ENCODE assay signal across 11 cellular contexts in genomic region chr12:48972213-48973021, GRCh38. TPM values are rescaled to one million over a fixed set of nuclear protein-coding genes. Genes with fewer than 3 reads are reported as not detected.
DNase-seq lines count a peak whose midpoint lies in the region; ATAC-seq and TF ChIP-seq lines count a peak whose summit lies in the region.
"Had no signal": no experiment of that assay in that cellular context is flagged by ENCODE, and none has a peak within 500 bp of the region (broad histone marks: within the 10 kb centered on the region; RNA-seq: fewer than 3 reads in every experiment).

No MANE protein-coding gene starts in this region.

- H3K27me3 Mint-ChIP-seq in CD8-positive, alpha-beta memory T cell = peaks cover 30 to 34% of the 10 kb centered on the region in 2 donors
- peaks cover 30 to 33% of the 10 kb centered on the region in 2 donors for H3K27me3 Mint-ChIP-seq in CD4-positive, alpha-beta memory T cell

- H3K36me3 Mint-ChIP-seq in CD8-positive, alpha-beta memory T cell = peaks cover 0 to 2% (median 0%) of the 10 kb centered on the region in 3 donors
- no peaks in the 10 kb centered on the region for H3K36me3 Mint-ChIP-seq in CD4-positive, alpha-beta memory T cell
- H3K36me3 Mint-ChIP-seq: activated naive CD4-positive, alpha-beta T cell treated with anti-CD3 and anti-CD28 coated beads, Interleukin-2, amount 50 U/mL, for 24 hours; IgD-negative memory B cell had no signal

- no peak for TF ChIP-seq EP300 in suprapubic skin (IDR thresholded peaks at IDR 0.05)

- 23% methylated on average over 13 of the region's 25 CpGs for WGBS in suprapubic skin

- H3K27ac ChIP-seq in CD8-positive, alpha-beta memory T cell (ENCODE audit: low read depth, low read length) = no peak overlapping the region
- no peak overlapping the region for H3K27ac ChIP-seq in suprapubic skin
- no peak overlapping the region for H3K27ac ChIP-seq in CD4-positive, alpha-beta memory T cell (ENCODE audit: low read depth, low read length)

- H3K27me3 ChIP-seq in CD8-positive, alpha-beta memory T cell (ENCODE audit: insufficient read depth, low read length, poor library complexity, severe bottlenecking) = peaks cover 42% of the 10 kb centered on the region
- H3K27me3 ChIP-seq in suprapubic skin = peaks cover 62% of the 10 kb centered on the region
- peaks cover 26% of the 10 kb centered on the region for H3K27me3 ChIP-seq in CD4-positive, alpha-beta memory T cell (ENCODE audit: insufficient read depth, low read length)

- in situ Hi-C loops in KBM-7 (cut with MboI; ENCODE audit: low pct_unique_long_range_greater_than_20kb, low sequenced_read_pairs) = no loop called here

- peak overlapping the region in 5 of 7 donors; percentile 16 to 78 (median 73) for H3K4me3 Mint-ChIP-seq in CD8-positive, alpha-beta memory T cell
- H3K4me3 Mint-ChIP-seq in CD4-positive, alpha-beta memory T cell = peak overlapping the region in 4 of 8 donors; percentile 66 to 88 (median 82)

- no peaks in the 10 kb centered on the region for H3K9me3 ChIP-seq in CD8-positive, alpha-beta memory T cell (ENCODE audit: low read length)
- no peaks in the 10 kb centered on the region for H3K9me3 ChIP-seq in suprapubic skin
- no peaks in the 10 kb centered on the region for H3K9me3 ChIP-seq in CD4-positive, alpha-beta memory T cell (ENCODE audit: control insufficient read depth in 1 of 2, low read length in 2 of 2)

- TF ChIP-seq CTCF in suprapubic skin (IDR thresholded peaks at IDR 0.05) = no peak

- peaks cover 25 to 45% (median 27%) of the 10 kb centered on the region in 3 donors for H3K4me1 Mint-ChIP-seq in CD8-positive, alpha-beta memory T cell
- peaks cover 16 to 47% (median 34%) of the 10 kb centered on the region in 4 donors for H3K4me1 Mint-ChIP-seq in CD4-positive, alpha-beta memory T cell

- H3K27ac Mint-ChIP-seq in CD8-positive, alpha-beta memory T cell = peak overlapping the region in 2 of 8 donors; percentile 47 to 75
- peak overlapping the region in 2 of 7 donors; percentile 10 to 44 for H3K27ac Mint-ChIP-seq in CD4-positive, alpha-beta memory T cell
- H3K27ac Mint-ChIP-seq: activated naive CD4-positive, alpha-beta T cell treated with anti-CD3 and anti-CD28 coated beads, Interleukin-2, amount 50 U/mL, for 24 hours; IgD-negative memory B cell had no signal

- intact Hi-C loops in CD4-positive, alpha-beta memory T cell (cut with micrococcal nuclease) = no loop called here

- ATAC-seq in GM18868 (IDR thresholded peaks at IDR 0.05; ENCODE audit: unreplicated experiment) = no peak

- no peaks in the 10 kb centered on the region for H3K36me3 ChIP-seq in CD8-positive, alpha-beta memory T cell (ENCODE audit: insufficient read depth, low read length)
- H3K36me3 ChIP-seq in suprapubic skin = no peaks in the 10 kb centered on the region
- no peaks in the 10 kb centered on the region for H3K36me3 ChIP-seq in CD4-positive, alpha-beta memory T cell (ENCODE audit: insufficient read depth, low read length)

- POLR2A ChIA-PET in CD8-positive, alpha-beta memory T cell (lab: Charles Lee) = interaction anchor here (1.5 kb wide), 1 partner anchor 8 kb away, joined by 3 read pairs; no protein-coding TSS in a partner anchor
- POLR2A ChIA-PET in CD4-positive, alpha-beta memory T cell (lab: Charles Lee; ENCODE audit: partially characterized antibody) = interaction anchor here (1.5 to 4.7 kb wide), 2 partner anchors 8 to 15 kb away, joined by 4 to 36 read pairs; partner anchors contain the start of genes ARF3 and WNT1

- DNase-seq in CD8-positive, alpha-beta memory T cell = no peak
- DNase-seq in KBM-7 (peak; percentile 54), myocyte (ENCODE audit: low read depth) (peak; percentile 88), NCI-H1092 (lab: John Stamatoyannopoulos, UW) (no peak), suprapubic skin (ENCODE audit: low spot score in 2 of 2) (no peak)
- peak; percentile 38 for DNase-seq in activated CD8-positive, alpha-beta memory T cell treated with anti-CD3 and anti-CD28 coated beads, Interleukin-2, amount 50 U/mL, for 4 hours
- DNase-seq in CD4-positive, alpha-beta memory T cell = no peak
- DNase-seq: kidney glomerular epithelial cell had no signal

- H3K4me3 ChIP-seq in CD8-positive, alpha-beta memory T cell (ENCODE audit: low read length) = no peak overlapping the region
- H3K4me3 ChIP-seq in suprapubic skin = no peak overlapping the region
- no peak overlapping the region for H3K4me3 ChIP-seq in CD4-positive, alpha-beta memory T cell (ENCODE audit: low read length in 2 of 2)

- H3K9me3 Mint-ChIP-seq in CD8-positive, alpha-beta memory T cell = no peaks in the 10 kb centered on the region
- H3K9me3 Mint-ChIP-seq in CD4-positive, alpha-beta memory T cell = peaks cover 0 to 2% (median 0%) of the 10 kb centered on the region in 8 donors
- H3K9me3 Mint-ChIP-seq: activated naive CD4-positive, alpha-beta T cell treated with anti-CD3 and anti-CD28 coated beads, Interleukin-2, amount 50 U/mL, for 24 hours; IgD-negative memory B cell had no signal

- peaks cover 40% of the 10 kb centered on the region for H3K4me1 ChIP-seq in CD8-positive, alpha-beta memory T cell (ENCODE audit: insufficient read depth, low read length)
- H3K4me1 ChIP-seq in suprapubic skin = peaks cover 49% of the 10 kb centered on the region
- H3K4me1 ChIP-seq in CD4-positive, alpha-beta memory T cell (ENCODE audit: insufficient read depth, low read length) = peaks cover 40% of the 10 kb centered on the region

- CTCF ChIA-PET in CD8-positive, alpha-beta memory T cell (lab: Charles Lee) = interaction anchor here (0.7 to 18.0 kb wide), 5 partner anchors 8 to 47 kb away, joined by 3 to 237 read pairs (median 4); partner anchors contain the start of genes ARF3, DDN and FKBP11
- CTCF ChIA-PET in CD4-positive, alpha-beta memory T cell (lab: Charles Lee; ENCODE audit: partially characterized antibody) = interaction anchor here (1.2 to 2.3 kb wide), 4 partner anchors 12 to 81 kb away, joined by 3 to 13 read pairs (median 3); partner anchors contain the start of gene ARF3

- no peak for TF ChIP-seq POLR2A in suprapubic skin (IDR thresholded peaks at IDR 0.05)

RNA-seq across cellular contexts. Expression of gene WNT10B, which starts 0.9 kb away (rescaled TPM):
- total RNA-seq in CD8-positive, alpha-beta memory T cell = 1 to 10 TPM; 1.4 TPM
- polyA plus RNA-seq in CD8-positive, alpha-beta memory T cell = 0.21 TPM
- total RNA-seq in myocyte (0.83 and 1.4 TPM in 2 replicates), suprapubic skin (1 to 10 TPM in 2 of 4 donors, under 1 TPM in 2; 0.64 to 4.3 (median 1.4) TPM)
- polyA plus RNA-seq in myocyte (2012) = 1.2 TPM
- total RNA-seq in CD4-positive, alpha-beta memory T cell = 10 to 100 TPM; 12.9 to 13.0 TPM
- under 1 TPM; 0.56 to 0.72 TPM for polyA plus RNA-seq in CD4-positive, alpha-beta memory T cell
- polyA plus RNA-seq: IgD-negative memory B cell had no signal

RNA-seq across cellular contexts. Expression of gene WNT1, which starts 5.7 kb away (rescaled TPM):
- total RNA-seq in CD8-positive, alpha-beta memory T cell = not detected
- 2.3 TPM for polyA plus RNA-seq in CD8-positive, alpha-beta memory T cell
- not detected in 2 replicates for total RNA-seq in myocyte
- polyA plus RNA-seq in myocyte (2012) = not detected
- not detected for total RNA-seq in suprapubic skin
- 1 to 10 TPM; 1.8 to 2.8 TPM for total RNA-seq in CD4-positive, alpha-beta memory T cell
- polyA plus RNA-seq in CD4-positive, alpha-beta memory T cell = 1 to 10 TPM in 1 of 2 donors, under 1 TPM in 1; 0.55 to 1.1 TPM

RNA-seq across cellular contexts. Expression of gene ARF3, which starts 15.1 kb away (rescaled TPM):
- total RNA-seq in CD8-positive, alpha-beta memory T cell = 10 to 100 TPM; 91.5 to 91.8 TPM
- polyA plus RNA-seq in CD8-positive, alpha-beta memory T cell = 24.5 TPM
- 47.6 and 54.1 TPM in 2 replicates for total RNA-seq in myocyte
- 129 TPM for polyA plus RNA-seq in myocyte (2012)
- total RNA-seq in suprapubic skin = 10 to 100 TPM; 78.3 to 98.7 (median 87.7) TPM
- total RNA-seq in CD4-positive, alpha-beta memory T cell = 10 to 100 TPM; 69.8 to 77.5 TPM
- polyA plus RNA-seq in CD4-positive, alpha-beta memory T cell = 10 to 100 TPM; 22.6 to 31.2 TPM

RNA-seq across cellular contexts. Expression of gene DDN, which starts 26.8 kb away (rescaled TPM):
- total RNA-seq in CD8-positive, alpha-beta memory T cell = under 1 TPM; 0.33 to 0.39 TPM
- not detected for polyA plus RNA-seq in CD8-positive, alpha-beta memory T cell
- total RNA-seq in myocyte = 3.4 and 12.3 TPM in 2 replicates
- 1.1 TPM for polyA plus RNA-seq in myocyte (2012)
- under 1 TPM in 3 of 4 donors, not detected in 1; 0.23 to 0.45 (median 0.24) TPM for total RNA-seq in suprapubic skin
- total RNA-seq in CD4-positive, alpha-beta memory T cell = not detected
- polyA plus RNA-seq in CD4-positive, alpha-beta memory T cell = not detected
- polyA plus RNA-seq: IgD-negative memory B cell had no signal

RNA-seq across cellular contexts. Expression of gene PRKAG1, which starts 46.2 kb away (rescaled TPM):
- 10 to 100 TPM; 73.3 to 78.3 TPM for total RNA-seq in CD8-positive, alpha-beta memory T cell
- polyA plus RNA-seq in CD8-positive, alpha-beta memory T cell = 45.9 TPM
- total RNA-seq in myocyte = 67.0 and 76.0 TPM in 2 replicates
- 88.8 TPM for polyA plus RNA-seq in myocyte (2012)
- 10 to 100 TPM; 40.0 to 61.4 (median 49.6) TPM for total RNA-seq in suprapubic skin
- 10 to 100 TPM; 48.9 to 53.7 TPM for total RNA-seq in CD4-positive, alpha-beta memory T cell
- 10 to 100 TPM; 47.8 to 50.3 TPM for polyA plus RNA-seq in CD4-positive, alpha-beta memory T cell

Comparison
In these comparisons a context has a peak if more than half of its experiments do, and no peak if none do; other contexts are left out.
1. DNase-seq: peak in KBM-7 (single experiment), activated CD8-positive, alpha-beta memory T cell treated with anti-CD3 and anti-CD28 coated beads, Interleukin-2, amount 50 U/mL, for 4 hours (single experiment) and myocyte (single experiment); none in CD8-positive, alpha-beta memory T cell (0 of 5), NCI-H1092 (single experiment), suprapubic skin (0 of 2) and CD4-positive, alpha-beta memory T cell (0 of 5).